Comparison of ENCODE assay signal across 8 cellular contexts in the genomic region with DNA sequence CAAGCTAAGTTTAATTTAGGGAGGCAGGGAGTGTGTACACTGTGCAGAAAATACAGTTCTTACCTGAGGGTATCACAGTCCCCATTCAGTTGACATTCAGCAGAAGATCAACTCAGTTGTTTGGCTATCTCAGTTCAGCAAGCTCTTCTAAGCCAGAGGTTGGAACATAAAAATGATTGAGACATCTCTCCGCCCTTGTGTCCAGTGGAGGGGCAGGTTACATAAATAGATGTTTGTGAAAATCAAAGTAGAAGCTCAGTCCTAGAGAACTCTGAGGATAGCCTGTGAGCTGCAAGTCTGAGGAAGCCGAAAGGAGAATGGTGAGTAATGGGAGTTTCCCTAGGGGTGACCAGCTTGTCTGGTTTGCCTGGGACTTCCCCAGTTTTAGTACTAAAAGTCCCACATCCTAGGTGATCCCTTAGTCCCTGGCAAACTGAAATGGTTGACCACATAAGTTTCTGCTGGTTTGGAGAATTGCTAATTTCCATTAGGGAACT.
DNase-seq lines count a peak whose midpoint lies in the region; ATAC-seq lines count a peak whose summit lies in the region.

No MANE protein-coding gene starts in this region.

- no peak overlapping the region for H3K27ac Mint-ChIP-seq in activated naive CD4-positive, alpha-beta T cell treated with anti-CD3 and anti-CD28 coated beads for 36 hours
- H3K27ac Mint-ChIP-seq in stimulated activated naive CD8-positive, alpha-beta T cell treated with anti-CD3 and anti-CD28 coated beads, Interleukin-15, amount 100 ng/mL, for 72 hours, result no peak overlapping the region

- H3K4me3 Mint-ChIP-seq in activated naive CD4-positive, alpha-beta T cell treated with anti-CD3 and anti-CD28 coated beads for 36 hours, result no peak overlapping the region
- H3K4me3 Mint-ChIP-seq in stimulated activated naive CD8-positive, alpha-beta T cell treated with anti-CD3 and anti-CD28 coated beads, Interleukin-15, amount 100 ng/mL, for 72 hours, result peak overlapping the region in 1 of 2 donors; percentile 62

- H3K9me3 Mint-ChIP-seq in activated naive CD4-positive, alpha-beta T cell treated with anti-CD3 and anti-CD28 coated beads for 36 hours, result no peaks in the 10 kb centered on the region
- no peaks in the 10 kb centered on the region for H3K9me3 Mint-ChIP-seq in stimulated activated naive CD8-positive, alpha-beta T cell treated with anti-CD3 and anti-CD28 coated beads, Interleukin-15, amount 100 ng/mL, for 72 hours

- H3K36me3 ChIP-seq in adipocyte (ENCODE audit: control insufficient read depth, insufficient read depth, low read length, severe bottlenecking), result no peaks in the 10 kb centered on the region

- no peaks in the 10 kb centered on the region for H3K9me3 ChIP-seq in adipocyte (ENCODE audit: control insufficient read depth, low read length)

- no peaks in the 10 kb centered on the region for H3K27me3 Mint-ChIP-seq in activated naive CD4-positive, alpha-beta T cell treated with anti-CD3 and anti-CD28 coated beads for 36 hours (ENCODE audit: low read depth)
- H3K27me3 Mint-ChIP-seq in stimulated activated naive CD8-positive, alpha-beta T cell treated with anti-CD3 and anti-CD28 coated beads, Interleukin-15, amount 100 ng/mL, for 72 hours, result no peaks in the 10 kb centered on the region

- no peak overlapping the region for H3K9ac ChIP-seq in adipocyte (ENCODE audit: low read length)

- H3K36me3 Mint-ChIP-seq in activated naive CD4-positive, alpha-beta T cell treated with anti-CD3 and anti-CD28 coated beads for 36 hours (ENCODE audit: low read depth), result no peaks in the 10 kb centered on the region

- H3K27me3 ChIP-seq in adipocyte (replicated peaks; ENCODE audit: control insufficient read depth, insufficient read depth, low read length), result no peaks in the 10 kb centered on the region

- peaks cover 17% of the 10 kb centered on the region for H3K4me1 ChIP-seq in adipocyte (ENCODE audit: control insufficient read depth, insufficient read depth, low read length)

- intact Hi-C loops in activated naive CD4-positive, alpha-beta T cell treated with anti-CD3 and anti-CD28 coated beads for 36 hours (cut with micrococcal nuclease), result loop anchor here (1.0 to 5.0 kb wide), 3 partner anchors 10 to 418 kb away; no protein-coding TSS in a partner anchor

- CTCF ChIA-PET in activated naive CD4-positive, alpha-beta T cell treated with anti-CD3 and anti-CD28 coated beads for 36 hours (lab: Charles Lee), result interaction anchor here (0.6 to 1.6 kb wide), 3 partner anchors 10 to 196 kb away, joined by 3 to 5 read pairs (median 5); no protein-coding TSS in a partner anchor

- peak; percentile 75 for ATAC-seq in HG02943 (IDR thresholded peaks at IDR 0.05; ENCODE audit: low read depth, unreplicated experiment)
- peak; percentile 97 for ATAC-seq in stimulated activated naive CD8-positive, alpha-beta T cell treated with anti-CD3 and anti-CD28 coated beads, Interleukin-15, amount 100 ng/mL, for 72 hours

- peak; percentile 51 for DNase-seq in activated naive CD4-positive, alpha-beta T cell treated with anti-CD3 and anti-CD28 coated beads for 36 hours
- no peak for DNase-seq in activated naive CD4-positive, alpha-beta T cell treated with anti-CD3 and anti-CD28 coated beads, Interleukin-2, amount 50 U/mL, for 16 hours
- DNase-seq in adipocyte (ENCODE audit: low read depth) (no peak), activated gamma-delta T cell treated with Interleukin-2 at 50 U/mL for 16 hours (no peak), GM19238 (ENCODE audit: insufficient read length, low spot score) (no peak), NCI-H69 (lab: John Stamatoyannopoulos, UW) (no peak)
- peak; percentile 30 to 54 for DNase-seq in stimulated activated naive CD8-positive, alpha-beta T cell treated with anti-CD3 and anti-CD28 coated beads, Interleukin-15, amount 100 ng/mL, for 72 hours

- peak overlapping the region; percentile 40 for H3K4me3 ChIP-seq in adipocyte (ENCODE audit: low read length)

- peaks cover 14% of the 10 kb centered on the region for H3K4me1 Mint-ChIP-seq in activated naive CD4-positive, alpha-beta T cell treated with anti-CD3 and anti-CD28 coated beads for 36 hours (ENCODE audit: low read depth)
- peaks cover 28% of the 10 kb centered on the region for H3K4me1 Mint-ChIP-seq in stimulated activated naive CD8-positive, alpha-beta T cell treated with anti-CD3 and anti-CD28 coated beads, Interleukin-15, amount 100 ng/mL, for 72 hours

Comparison
In these comparisons a context has a peak if more than half of its experiments do, and no peak if none do; other contexts are left out.
1. DNase-seq: peak in activated naive CD4-positive, alpha-beta T cell treated with anti-CD3 and anti-CD28 coated beads for 36 hours (single experiment) and stimulated activated naive CD8-positive, alpha-beta T cell treated with anti-CD3 and anti-CD28 coated beads, Interleukin-15, amount 100 ng/mL, for 72 hours (2 of 2); none in activated naive CD4-positive, alpha-beta T cell treated with anti-CD3 and anti-CD28 coated beads, Interleukin-2, amount 50 U/mL, for 16 hours (single experiment), adipocyte (single experiment), activated gamma-delta T cell treated with Interleukin-2 at 50 U/mL for 16 hours (single experiment), GM19238 (single experiment) and NCI-H69 (single experiment).